Comparison of ENCODE assay signal across 17 cellular contexts in genomic region chr3:155282416-155283091, GRCh38. TPM values are rescaled to one million over a fixed set of nuclear protein-coding genes. Genes with fewer than 3 reads are reported as not detected.
DNase-seq lines count a peak whose midpoint lies in the region; ATAC-seq, FAIRE-seq and TF ChIP-seq lines count a peak whose summit lies in the region.
"Had no signal": no experiment of that assay in that cellular context is flagged by ENCODE, and none has a peak within 500 bp of the region (broad histone marks: within the 10 kb centered on the region; RNA-seq: fewer than 3 reads in every experiment).

No MANE protein-coding gene starts in this region.

- H3K23me2 ChIP-seq in H1 (ENCODE audit: low read depth, low read length) = no peaks in the 10 kb centered on the region

- no peak overlapping the region for H3K9ac ChIP-seq in DND-41 (ENCODE audit: low read depth, low read length)
- peak overlapping the region; percentile 20 for H3K9ac ChIP-seq in Loucy (ENCODE audit: low read depth, low read length, poor library complexity, severe bottlenecking)
- H3K9ac ChIP-seq in H1 (replicated peaks in 1 of 4; ENCODE audit: extremely low read depth in 1 of 4, low read depth in 3 of 4, low read length in 3 of 4) = no peak overlapping the region

- 0 out of 2 replicates have a peak overlapping the region, but pooled peaks have one; percentile 60 for H2BK12ac ChIP-seq in H1 (ENCODE audit: low read depth, low read length)

- H3K36me3 Mint-ChIP-seq in activated T-cell treated with anti-CD3 and anti-CD28 coated beads, Interleukin-2, amount 50 U/mL, for 24 hours (ENCODE audit: low read depth) = no peaks in the 10 kb centered on the region

- peak overlapping the region; percentile 65; the same call in 1 of the 2 replicates for H2AK5ac ChIP-seq in H1 (ENCODE audit: low read depth, low read length)

- H3K4me3 Mint-ChIP-seq in activated T-cell treated with anti-CD3 and anti-CD28 coated beads, Interleukin-2, amount 50 U/mL, for 24 hours = no peak overlapping the region
- H3K4me3 Mint-ChIP-seq: stimulated activated naive CD8-positive, alpha-beta T cell treated with anti-CD3 and anti-CD28 coated beads, Interleukin-15, Interleukin-2, amounts not matched to agents 100 ng/mL and 50 ng/mL, for 24 hours had no signal

- H3K4me3 ChIP-seq in DND-41 (ENCODE audit: low read depth in 1 of 2, low read length in 2 of 2) = no peak overlapping the region
- H3K4me3 ChIP-seq in Loucy (ENCODE audit: low read length, poor library complexity, severe bottlenecking) = peak overlapping the region; percentile 27
- H3K4me3 ChIP-seq in H1 (ENCODE audit: extremely low read depth in 1 of 4, insufficient read depth in 2 of 4, low read depth in 3 of 4, low read length in 4 of 4) = no peak overlapping the region
- H3K4me3 ChIP-seq: adrenal gland, heart right ventricle, ovary had no signal

- DNase-seq in DND-41 (peak; percentile 7), H1 (ENCODE audit: low read depth in 1 of 2, low spot score in 2 of 2) (no peak), renal cortical epithelial cell (ENCODE audit: low read depth) (peak; percentile 9), SIG-M5 treated with dmso at 0.1 percent for 504 hours (lab: John Stamatoyannopoulos, UW; ENCODE audit: unreplicated experiment) (no peak)
- no peak for DNase-seq in activated T-cell treated with anti-CD3 and anti-CD28 coated beads, Interleukin-2, amount 50 U/mL, for 24 hours
- DNase-seq: activated CD8-positive, alpha-beta memory T cell treated with anti-CD3 and anti-CD28 coated beads, Interleukin-2, amount 50 U/mL, for 48 hours; adrenal gland; heart right ventricle; Karpas-422; ovary had no signal

- TF ChIP-seq POLR2A in H1 (IDR thresholded peaks at IDR 0.05; ENCODE audit: control extremely low read depth in 1 of 2, low read depth in 2 of 2, low read length in 2 of 2) = no peak

- H3K4ac ChIP-seq in H1 (replicated peaks; ENCODE audit: insufficient read length, low read depth, low read length) = no peak overlapping the region

- no peak overlapping the region for H4K5ac ChIP-seq in H1 (ENCODE audit: insufficient read length, low read depth, low read length)

- TF ChIP-seq EP300 in H1 (IDR thresholded peaks at IDR 0.05; ENCODE audit: borderline replicate concordance in 1 of 2, low read depth in 2 of 2, low read length in 2 of 2) = no peak

- H3F3A ChIP-seq in Loucy (ENCODE audit: low read depth) = no peaks in the 10 kb centered on the region

- no peaks in the 10 kb centered on the region for H3K27me3 Mint-ChIP-seq in activated T-cell treated with anti-CD3 and anti-CD28 coated beads, Interleukin-2, amount 50 U/mL, for 24 hours
- H3K27me3 Mint-ChIP-seq: stimulated activated naive CD8-positive, alpha-beta T cell treated with anti-CD3 and anti-CD28 coated beads, Interleukin-15, Interleukin-2, amounts not matched to agents 100 ng/mL and 50 ng/mL, for 24 hours had no signal

- H4K8ac ChIP-seq in H1 (ENCODE audit: extremely low read depth, insufficient read depth, low read length) = no peak overlapping the region

- H2BK5ac ChIP-seq in H1 (ENCODE audit: low read depth, low read length) = peak overlapping the region; percentile 73; the same call in 1 of the 2 replicates

- H4K20me1 ChIP-seq in DND-41 (ENCODE audit: insufficient read depth, low read length) (no peaks in the 10 kb centered on the region), Loucy (ENCODE audit: insufficient read depth, low read length, poor library complexity, severe bottlenecking) (no peaks in the 10 kb centered on the region), H1 (replicated peaks in 1 of 2; ENCODE audit: control insufficient read depth in 1 of 2, insufficient read depth in 2 of 2, low read length in 2 of 2) (no peaks in the 10 kb centered on the region)

- no peaks in the 10 kb centered on the region for H3K36me3 ChIP-seq in DND-41 (ENCODE audit: insufficient read depth, low read length)
- H3K36me3 ChIP-seq in Loucy (ENCODE audit: insufficient read depth, low read length) = no peaks in the 10 kb centered on the region
- H3K36me3 ChIP-seq in H1 (ENCODE audit: control insufficient read depth in 2 of 4, insufficient read depth in 4 of 4, low read length in 3 of 4) = no peaks in the 10 kb centered on the region; a peak in 2 of 8 replicates
- H3K36me3 ChIP-seq: adrenal gland, heart right ventricle, ovary had no signal

- no peaks in the 10 kb centered on the region for H3K27me3 ChIP-seq in DND-41 (ENCODE audit: insufficient read depth, low read length, poor library complexity)
- no peaks in the 10 kb centered on the region for H3K27me3 ChIP-seq in Loucy (ENCODE audit: insufficient read depth, low read length, poor library complexity, severe bottlenecking)
- no peaks in the 10 kb centered on the region for H3K27me3 ChIP-seq in H1 (replicated peaks in 1 of 4; ENCODE audit: control insufficient read depth in 3 of 4, extremely low read depth in 1 of 4, insufficient read depth in 3 of 4, low read length in 3 of 4)
- H3K27me3 ChIP-seq: adrenal gland, heart right ventricle, ovary had no signal

- H2BK15ac ChIP-seq in H1 (ENCODE audit: low read length) = no peak overlapping the region

- 87% methylated on average over 6 of the region's 6 CpGs; no CpG with 5 or more reads in 1 of the 2 experiments for WGBS in H1 (ENCODE audit: extremely low coverage in 1 of 2, insufficient coverage in 1 of 2, insufficient read length in 1 of 2, insufficient replicate concordance in 2 of 2, low coverage in 1 of 2, low lambda C conversion rate in 2 of 2, missing lambda C conversion rate in 1 of 2), 2 experiments

- peaks cover 16% of the 10 kb centered on the region for H3K4me1 ChIP-seq in DND-41 (ENCODE audit: insufficient read depth, low read length)
- peaks cover 25% of the 10 kb centered on the region for H3K4me1 ChIP-seq in Loucy (ENCODE audit: insufficient read depth, low read length, poor library complexity, severe bottlenecking)
- peaks cover 0 to 7% (median 2%) of the 10 kb centered on the region in 4 experiments; a peak in 3 of 7 replicates for H3K4me1 ChIP-seq in H1 (replicated peaks in 1 of 4; ENCODE audit: control insufficient read depth in 3 of 4, insufficient read depth in 4 of 4, low read length in 3 of 4)
- H3K4me1 ChIP-seq: adrenal gland, heart right ventricle had no signal

- ATAC-seq in DND-41 (ENCODE audit: insufficient read depth, low read depth) (0 out of 3 replicates have a peak, but pooled peaks have one; percentile 33), GM21447 (IDR thresholded peaks at IDR 0.05; ENCODE audit: unreplicated experiment) (no peak), GM21515 (IDR thresholded peaks at IDR 0.05; ENCODE audit: unreplicated experiment) (no peak)
- ATAC-seq: heart right ventricle had no signal

- H3K27ac Mint-ChIP-seq in activated T-cell treated with anti-CD3 and anti-CD28 coated beads, Interleukin-2, amount 50 U/mL, for 24 hours = no peak overlapping the region
- H3K27ac Mint-ChIP-seq: stimulated activated naive CD8-positive, alpha-beta T cell treated with anti-CD3 and anti-CD28 coated beads, Interleukin-15, Interleukin-2, amounts not matched to agents 100 ng/mL and 50 ng/mL, for 24 hours had no signal

- H3K18ac ChIP-seq in H1 (ENCODE audit: extremely low read depth, low read length) = peak overlapping the region; percentile 32; the same call in 1 of the 2 replicates

- H2AFZ ChIP-seq in DND-41 (ENCODE audit: low read depth, low read length) = peak overlapping the region; percentile 57
- peak overlapping the region; percentile 76 for H2AFZ ChIP-seq in Loucy (ENCODE audit: low read length)
- no peak overlapping the region for H2AFZ ChIP-seq in H1 (ENCODE audit: low read length)

- no peaks in the 10 kb centered on the region for H3K79me1 ChIP-seq in H1 (ENCODE audit: low read depth, low read length)

- H2BK120ac ChIP-seq in H1 (replicated peaks; ENCODE audit: low read depth, low read length) = no peak overlapping the region

- H3K79me2 ChIP-seq in DND-41 (ENCODE audit: insufficient read depth, low read length) (no peaks in the 10 kb centered on the region), Loucy (ENCODE audit: insufficient read depth, low read length) (no peaks in the 10 kb centered on the region), H1 (ENCODE audit: control insufficient read depth in 1 of 2, insufficient read depth in 2 of 2, low read length in 2 of 2) (no peaks in the 10 kb centered on the region)

- no peaks in the 10 kb centered on the region for H3K9me3 ChIP-seq in DND-41 (ENCODE audit: insufficient read depth, low read length, severe bottlenecking)
- H3K9me3 ChIP-seq in Loucy (ENCODE audit: insufficient read depth, low read depth, low read length) = no peaks in the 10 kb centered on the region; the same call in 1 of the 2 replicates
- H3K9me3 ChIP-seq in H1 (ENCODE audit: insufficient read depth in 2 of 2, low read depth in 1 of 2, low read length in 1 of 2) = peaks cover 15 to 16% of the 10 kb centered on the region in 2 experiments
- H3K9me3 ChIP-seq: adrenal gland, heart right ventricle, ovary had no signal

- TF ChIP-seq CTCF in DND-41 (IDR thresholded peaks at IDR 0.05; ENCODE audit: borderline replicate concordance, extremely low read depth, low read length, poor library complexity, severe bottlenecking) = no peak
- TF ChIP-seq CTCF in Loucy (conservative IDR thresholded peaks at IDR 0.05; ENCODE audit: low read length) = no peak
- no peak for TF ChIP-seq CTCF in H1 (IDR thresholded peaks at IDR 0.05; ENCODE audit: control extremely low read depth in 1 of 3, insufficient read depth in 1 of 3, low read depth in 1 of 3, low read length in 3 of 3)

- H3K4me1 Mint-ChIP-seq in activated T-cell treated with anti-CD3 and anti-CD28 coated beads, Interleukin-2, amount 50 U/mL, for 24 hours (ENCODE audit: low read depth) = no peaks in the 10 kb centered on the region

- no peak overlapping the region for H4K91ac ChIP-seq in H1 (replicated peaks; ENCODE audit: insufficient read length, low read length)

- peak overlapping the region; percentile 67 for H3K27ac ChIP-seq in DND-41 (ENCODE audit: low read length)
- no peak overlapping the region for H3K27ac ChIP-seq in H1 (ENCODE audit: low read depth, low read length)
- H3K27ac ChIP-seq: adrenal gland, heart right ventricle, ovary, VCaP had no signal

- POLR2A ChIA-PET in H1 (lab: Charles Lee; ENCODE audit: partially characterized antibody) = no interaction called here

- H3K4me2 ChIP-seq in DND-41 (ENCODE audit: insufficient read depth, low read length) = no peak overlapping the region
- H3K4me2 ChIP-seq in Loucy (ENCODE audit: low read depth, low read length, poor library complexity, severe bottlenecking) = peak overlapping the region; percentile 57
- no peak overlapping the region for H3K4me2 ChIP-seq in H1 (ENCODE audit: insufficient read depth in 1 of 2, low read depth in 2 of 2, low read length in 2 of 2)

- no peak for FAIRE-seq in H1 (lab: Jason Lieb, UNC)
- FAIRE-seq: GM12891 had no signal

- CTCF ChIA-PET in H1 (lab: Charles Lee; ENCODE audit: partially characterized antibody) = no interaction called here

- peak overlapping the region; percentile 72; the same call in 1 of the 2 replicates for H2BK20ac ChIP-seq in H1 (ENCODE audit: low read length)

- no peak overlapping the region for H3K56ac ChIP-seq in H1 (replicated peaks; ENCODE audit: insufficient read length, low read depth, low read length)

- no peak overlapping the region for H3K23ac ChIP-seq in H1 (ENCODE audit: insufficient read length)

- TF ChIP-seq RAD21 in H1 (IDR thresholded peaks at IDR 0.05 in 1 of 2, conservative IDR thresholded peaks at IDR 0.05 in 1 of 2; ENCODE audit: low read depth in 2 of 2, low read length in 2 of 2) = no peak

- no peaks in the 10 kb centered on the region for H3K9me2 ChIP-seq in Loucy (replicated peaks; ENCODE audit: low read depth, low read length)

- H3K14ac ChIP-seq in H1 (ENCODE audit: insufficient read length) = no peak overlapping the region

- H3K9me3 Mint-ChIP-seq in activated T-cell treated with anti-CD3 and anti-CD28 coated beads, Interleukin-2, amount 50 U/mL, for 24 hours = no peaks in the 10 kb centered on the region

RNA-seq across cellular contexts. Expression of gene STRIT1, which starts 10.9 kb away (rescaled TPM):
- 0.38 and 0.47 TPM in 2 replicates for total RNA-seq in H1 (2021; fragmentation: NEBNext Ultra II Directional; extraction: Animal tissue kit (Norgen Biotek cat#: 25700))
- polyA plus RNA-seq in H1 (2011; rRNA removed) = 0.15 TPM in 1 of 2 replicates, not detected in the other
- 0.13 TPM for polyA plus RNA-seq in H1 (2011; cell fraction: cytosol; rRNA removed)
- polyA plus RNA-seq in H1 (2011; cell fraction: nucleus; rRNA removed) = not detected
- 0.37 to 0.41 TPM in 2 of 4 replicates, not detected in the others for polyA plus RNA-seq in H1 (2012, experiment 1 of 2)
- polyA plus RNA-seq in H1 (2012, experiment 2 of 2) = not detected
- 0.63 TPM for polyA plus RNA-seq in H1 (2013, experiment 1 of 2)
- 0.87 TPM for polyA plus RNA-seq in H1 (2013, experiment 2 of 2)
- not detected in 2 replicates for polyA minus RNA-seq in H1 (2011; rRNA and poly(A)+ RNA removed)
- polyA minus RNA-seq in H1 (2011; cell fraction: cytosol; rRNA and poly(A)+ RNA removed) = not detected
- not detected for polyA minus RNA-seq in H1 (2011; cell fraction: nucleus; rRNA and poly(A)+ RNA removed)
- total RNA-seq in renal cortical epithelial cell = not detected in 2 replicates
- total RNA-seq: lung microvascular endothelial cell, ovary had no signal
- polyA plus RNA-seq: ovary had no signal

Comparison
In these comparisons a context has a peak if more than half of its experiments do, and no peak if none do; other contexts are left out.
1. DNase-seq: peak in DND-41 (single experiment) and renal cortical epithelial cell (single experiment); none in H1 (0 of 2), activated T-cell treated with anti-CD3 and anti-CD28 coated beads, Interleukin-2, amount 50 U/mL, for 24 hours (single experiment) and SIG-M5 treated with dmso at 0.1 percent for 504 hours (single experiment).